Comparison of ENCODE assay signal across 1 cellular context in genomic region chr2:188919824-188920223, GRCh38.
TF ChIP-seq lines count a peak whose summit lies in the region.

No MANE protein-coding gene starts in this region.

TF ChIP-seq in GM12878, 131 proteins besides CTCF, POLR2A, EP300 and RAD21 (continued from another document):
- TF ChIP-seq, protein P1, sequence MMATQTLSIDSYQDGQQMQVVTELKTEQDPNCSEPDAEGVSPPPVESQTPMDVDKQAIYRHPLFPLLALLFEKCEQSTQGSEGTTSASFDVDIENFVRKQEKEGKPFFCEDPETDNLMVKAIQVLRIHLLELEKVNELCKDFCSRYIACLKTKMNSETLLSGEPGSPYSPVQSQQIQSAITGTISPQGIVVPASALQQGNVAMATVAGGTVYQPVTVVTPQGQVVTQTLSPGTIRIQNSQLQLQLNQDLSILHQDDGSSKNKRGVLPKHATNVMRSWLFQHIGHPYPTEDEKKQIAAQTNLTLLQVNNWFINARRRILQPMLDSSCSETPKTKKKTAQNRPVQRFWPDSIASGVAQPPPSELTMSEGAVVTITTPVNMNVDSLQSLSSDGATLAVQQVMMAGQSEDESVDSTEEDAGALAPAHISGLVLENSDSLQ (IDR thresholded peaks at IDR 0.05): 0 out of 2 replicates have a peak, but pooled peaks have one; percentile 7
- TF ChIP-seq MLLT1 (IDR thresholded peaks at IDR 0.05) (no peak), ZNF274 (IDR thresholded peaks at IDR 0.05; ENCODE audit: insufficient read depth, insufficient read length) (no peak), ZNF384 (IDR thresholded peaks at IDR 0.05; ENCODE audit: borderline replicate concordance, low read depth, low read length) (no peak), SIN3A (IDR thresholded peaks at IDR 0.05; ENCODE audit: low read depth, low read length) (no peak), SPI1 (IDR thresholded peaks at IDR 0.05; ENCODE audit: borderline replicate concordance, insufficient read depth, low read depth, low read length) (peak; percentile 28; the same call in 1 of the 2 replicates), IRF5 (IDR thresholded peaks at IDR 0.05; ENCODE audit: borderline replicate concordance) (no peak)
